In the genomic region with DNA sequence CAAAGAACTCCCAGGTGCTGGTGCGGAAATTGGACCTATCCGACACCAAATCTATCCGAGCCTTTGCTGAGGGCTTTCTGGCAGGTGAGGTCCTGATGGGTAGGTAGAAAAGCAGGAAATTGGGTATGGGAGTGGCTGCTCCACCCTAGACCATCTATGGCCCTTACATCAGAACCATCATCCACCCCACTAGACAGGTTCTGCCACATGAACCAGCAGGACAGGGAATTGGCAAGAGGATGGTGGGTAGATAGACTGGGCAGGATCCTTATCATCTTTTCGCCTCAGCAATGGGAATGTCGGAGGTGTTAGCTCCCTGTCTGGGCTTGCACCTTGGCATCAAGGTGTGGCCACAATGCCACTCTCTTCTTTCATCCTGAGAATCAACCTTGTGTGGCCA, we compare ENCODE assay signal across 25 cellular contexts. TPM values are rescaled to one million over a fixed set of nuclear protein-coding genes. Genes with fewer than 3 reads are reported as not detected.
A peak's percentile ranks its signal among the peaks of the same experiment; 100 is the strongest.
DNase-seq lines count a peak whose midpoint lies in the region; ATAC-seq, FAIRE-seq and TF ChIP-seq lines count a peak whose summit lies in the region.
"Had no signal": no experiment of that assay in that cellular context is flagged by ENCODE, and none has a peak within 500 bp of the region (broad histone marks: within the 10 kb centered on the region; RNA-seq: fewer than 3 reads in every experiment).

No MANE protein-coding gene starts in this region.

- no peak overlapping the region for H3K27ac Mint-ChIP-seq in stimulated activated naive CD8-positive, alpha-beta T cell treated with anti-CD3 and anti-CD28 coated beads, Interleukin-15, amount 100 ng/mL, for 72 hours
- H3K27ac Mint-ChIP-seq: CD14-positive monocyte; CD4-positive, alpha-beta T cell; CD8-positive, alpha-beta memory T cell; GM23338; HFFc6 had no signal

- H3K18ac ChIP-seq in mesenchymal stem cell (ENCODE audit: low read depth in 1 of 2, low read length in 2 of 2) = no peak overlapping the region

- no peak overlapping the region for H3K4me2 ChIP-seq in mesenchymal stem cell (ENCODE audit: low read length, poor library complexity, severe bottlenecking)
- H3K4me2 ChIP-seq: A549; BLaER1 treated with 17β-estradiol and CSF1 and Interleukin-3, amounts not matched to agents 10 nM and 100 nM; GM23338 had no signal

- peak; percentile 92 for ATAC-seq in esophagus mucosa
- no peak for ATAC-seq in stimulated activated naive CD8-positive, alpha-beta T cell treated with anti-CD3 and anti-CD28 coated beads, Interleukin-15, amount 100 ng/mL, for 72 hours
- ATAC-seq: A549, GM23338 had no signal

- FAIRE-seq in bronchial epithelial cell (lab: Jason Lieb, UNC) (peak; percentile 52), D721Med (lab: Jason Lieb, UNC) (no peak)
- FAIRE-seq: A549, GM12891, GM18507, H54 had no signal

- peaks cover 56% of the 10 kb centered on the region for H3K27me3 Mint-ChIP-seq in stimulated activated naive CD8-positive, alpha-beta T cell treated with anti-CD3 and anti-CD28 coated beads, Interleukin-15, amount 100 ng/mL, for 72 hours

- H3K9ac ChIP-seq in mesenchymal stem cell (ENCODE audit: low read length) = no peak overlapping the region
- H3K9ac ChIP-seq: BLaER1 treated with 17β-estradiol and CSF1 and Interleukin-3, amounts not matched to agents 10 nM and 100 nM had no signal

- no peak overlapping the region for H3K4me3 Mint-ChIP-seq in stimulated activated naive CD8-positive, alpha-beta T cell treated with anti-CD3 and anti-CD28 coated beads, Interleukin-15, amount 100 ng/mL, for 72 hours
- H3K4me3 Mint-ChIP-seq: CD4-positive, alpha-beta T cell; CD8-positive, alpha-beta memory T cell; GM23338; HFFc6 had no signal

- H3K79me1 ChIP-seq in mesenchymal stem cell (replicated peaks; ENCODE audit: low read length, poor library complexity, severe bottlenecking) = no peaks in the 10 kb centered on the region

- no peak overlapping the region for H3K4me3 ChIP-seq in bronchial epithelial cell (ENCODE audit: low read depth, low read length)
- no peak overlapping the region for H3K4me3 ChIP-seq in epithelial cell of esophagus (ENCODE audit: low read length)
- no peak overlapping the region for H3K4me3 ChIP-seq in mesenchymal stem cell (ENCODE audit: insufficient read depth in 1 of 2, low read depth in 1 of 2, low read length in 2 of 2)
- H3K4me3 ChIP-seq: A549; BLaER1 treated with 17β-estradiol and CSF1 and Interleukin-3, amounts not matched to agents 10 nM and 100 nM; GM23338; HAP-1 had no signal

- DNase-seq in bronchial epithelial cell (ENCODE audit: low read depth) (peak; percentile 71), epithelial cell of esophagus (ENCODE audit: low read depth) (peak; percentile 86), mesenchymal stem cell (no peak), D721Med (ENCODE audit: insufficient read length, low spot score) (no peak)
- DNase-seq in stimulated activated naive CD8-positive, alpha-beta T cell treated with anti-CD3 and anti-CD28 coated beads, Interleukin-15, amount 100 ng/mL, for 72 hours = no peak
- DNase-seq: 8988T; ACHN; AML-193; BE2C; CD4-positive, alpha-beta T cell; CD8-positive, alpha-beta memory T cell; DMS53; DMS79 treated with DMSO at 0.1 percent for 48 hours; GF-D8; HFFc6 had no signal

- H2BK5ac ChIP-seq in mesenchymal stem cell (ENCODE audit: low read depth, low read length, poor library complexity, severe bottlenecking) = no peak overlapping the region

- H3K14ac ChIP-seq in mesenchymal stem cell (ENCODE audit: low read length in 2 of 2) = no peak overlapping the region

- H2AFZ ChIP-seq in mesenchymal stem cell (ENCODE audit: low read depth, low read length) = no peak overlapping the region
- H2AFZ ChIP-seq: GM23338 had no signal

- H2AK5ac ChIP-seq in mesenchymal stem cell (ENCODE audit: low read length, severe bottlenecking) = no peak overlapping the region

- peaks cover 11% of the 10 kb centered on the region for H3K9me3 ChIP-seq in mesenchymal stem cell (ENCODE audit: control insufficient read depth, low read length)
- H3K9me3 ChIP-seq: BE2C, HAP-1 had no signal

- no peak overlapping the region for H4K8ac ChIP-seq in mesenchymal stem cell (ENCODE audit: low read length)

- no peak for TF ChIP-seq CTCF in bronchial epithelial cell (IDR thresholded peaks at IDR 0.05; ENCODE audit: insufficient read depth, low read length, severe bottlenecking)
- TF ChIP-seq CTCF in epithelial cell of esophagus (IDR thresholded peaks at IDR 0.05; ENCODE audit: insufficient read depth, low read depth, low read length, missing control alignments) = no peak
- TF ChIP-seq CTCF in D721Med (IDR thresholded peaks at IDR 0.05; ENCODE audit: insufficient read depth, missing control alignments) = no peak

- H3K27me3 ChIP-seq in bronchial epithelial cell (ENCODE audit: control insufficient read depth, insufficient read depth, low read length) (no peaks in the 10 kb centered on the region), mesenchymal stem cell (ENCODE audit: control insufficient read depth in 1 of 2, insufficient read depth in 1 of 2, low read length in 2 of 2) (peaks cover 75% of the 10 kb centered on the region in 2 experiments)
- H3K27me3 ChIP-seq: BE2C; BLaER1 treated with 17β-estradiol and CSF1 and Interleukin-3, amounts not matched to agents 10 nM and 100 nM had no signal

- peaks cover 10% of the 10 kb centered on the region for H3K4me1 Mint-ChIP-seq in stimulated activated naive CD8-positive, alpha-beta T cell treated with anti-CD3 and anti-CD28 coated beads, Interleukin-15, amount 100 ng/mL, for 72 hours

- H2BK15ac ChIP-seq in mesenchymal stem cell (ENCODE audit: low read depth, poor library complexity, severe bottlenecking) = no peak overlapping the region

- H3K4ac ChIP-seq in mesenchymal stem cell (ENCODE audit: low read depth in 1 of 2, low read length in 2 of 2) = no peak overlapping the region

- H2BK120ac ChIP-seq in mesenchymal stem cell (ENCODE audit: low read depth, low read length) = no peak overlapping the region

- no peak overlapping the region for H4K91ac ChIP-seq in mesenchymal stem cell (ENCODE audit: low read length)

- H2BK12ac ChIP-seq in mesenchymal stem cell (ENCODE audit: low read length in 2 of 2) = no peak overlapping the region

- H3K23ac ChIP-seq in mesenchymal stem cell (ENCODE audit: low read length in 2 of 2) = no peak overlapping the region

- no peaks in the 10 kb centered on the region for H3K9me3 Mint-ChIP-seq in stimulated activated naive CD8-positive, alpha-beta T cell treated with anti-CD3 and anti-CD28 coated beads, Interleukin-15, amount 100 ng/mL, for 72 hours
- H3K9me3 Mint-ChIP-seq: CD4-positive, alpha-beta T cell; CD8-positive, alpha-beta memory T cell; GM23338 had no signal

- WGBS in mesenchymal stem cell = 88% methylated on average over 3 of the region's 5 CpGs

- H3K36me3 ChIP-seq in bronchial epithelial cell (ENCODE audit: control insufficient read depth, insufficient read depth, low read length) (no peaks in the 10 kb centered on the region), mesenchymal stem cell (ENCODE audit: control insufficient read depth in 1 of 2, insufficient read depth in 2 of 2, low read depth in 1 of 2, low read length in 2 of 2) (no peaks in the 10 kb centered on the region)
- H3K36me3 ChIP-seq: BE2C; BLaER1 treated with 17β-estradiol and CSF1 and Interleukin-3, amounts not matched to agents 10 nM and 100 nM; HAP-1 had no signal

- peaks cover 3% of the 10 kb centered on the region for H3K4me1 ChIP-seq in mesenchymal stem cell (ENCODE audit: control insufficient read depth, insufficient read depth, low read depth, low read length)
- H3K4me1 ChIP-seq: A549, BE2C, HAP-1 had no signal

- no peak overlapping the region for H3K27ac ChIP-seq in mesenchymal stem cell (ENCODE audit: low read length, poor library complexity, severe bottlenecking)
- H3K27ac ChIP-seq: A549; BLaER1 treated with 17β-estradiol and CSF1 and Interleukin-3, amounts not matched to agents 10 nM and 100 nM had no signal

RNA-seq across cellular contexts. Expression of gene RDH12, which starts 23.5 kb away (rescaled TPM):
- total RNA-seq in bronchial epithelial cell = 1.3 and 49.8 TPM in 2 replicates
- total RNA-seq in esophagus mucosa = 30.9 TPM
- polyA plus RNA-seq in mesenchymal stem cell (2013, experiment 1 of 2) = not detected
- polyA plus RNA-seq in mesenchymal stem cell (2013, experiment 2 of 2) = 0.01 TPM
- total RNA-seq: CD4-positive, alpha-beta T cell; CD8-positive, alpha-beta memory T cell; G401; HFFc6 had no signal
- polyA plus RNA-seq: CD14-positive monocyte; CD8-positive, alpha-beta memory T cell had no signal

RNA-seq across cellular contexts. Expression of gene RDH11, which starts 29.6 kb away (rescaled TPM):
- total RNA-seq in bronchial epithelial cell (101 and 135 TPM in 2 replicates), esophagus mucosa (60.1 TPM)
- polyA plus RNA-seq in mesenchymal stem cell (2013, experiment 1 of 2) = 114 TPM
- 119 TPM for polyA plus RNA-seq in mesenchymal stem cell (2013, experiment 2 of 2)

RNA-seq across cellular contexts. Expression of gene VTI1B, which starts 50.7 kb away (rescaled TPM):
- total RNA-seq in bronchial epithelial cell (72.1 and 80.6 TPM in 2 replicates), esophagus mucosa (81.0 TPM)
- 72.5 TPM for polyA plus RNA-seq in mesenchymal stem cell (2013, experiment 1 of 2)
- 79.1 TPM for polyA plus RNA-seq in mesenchymal stem cell (2013, experiment 2 of 2)

Comparison
In these comparisons a context has a peak if more than half of its experiments do, and no peak if none do; other contexts are left out.
1. DNase-seq: peak in bronchial epithelial cell (single experiment) and epithelial cell of esophagus (single experiment); none in mesenchymal stem cell (single experiment), stimulated activated naive CD8-positive, alpha-beta T cell treated with anti-CD3 and anti-CD28 coated beads, Interleukin-15, amount 100 ng/mL, for 72 hours (0 of 2) and D721Med (single experiment).